Comparison of ENCODE assay signal across 1 cellular context in the genomic region with DNA sequence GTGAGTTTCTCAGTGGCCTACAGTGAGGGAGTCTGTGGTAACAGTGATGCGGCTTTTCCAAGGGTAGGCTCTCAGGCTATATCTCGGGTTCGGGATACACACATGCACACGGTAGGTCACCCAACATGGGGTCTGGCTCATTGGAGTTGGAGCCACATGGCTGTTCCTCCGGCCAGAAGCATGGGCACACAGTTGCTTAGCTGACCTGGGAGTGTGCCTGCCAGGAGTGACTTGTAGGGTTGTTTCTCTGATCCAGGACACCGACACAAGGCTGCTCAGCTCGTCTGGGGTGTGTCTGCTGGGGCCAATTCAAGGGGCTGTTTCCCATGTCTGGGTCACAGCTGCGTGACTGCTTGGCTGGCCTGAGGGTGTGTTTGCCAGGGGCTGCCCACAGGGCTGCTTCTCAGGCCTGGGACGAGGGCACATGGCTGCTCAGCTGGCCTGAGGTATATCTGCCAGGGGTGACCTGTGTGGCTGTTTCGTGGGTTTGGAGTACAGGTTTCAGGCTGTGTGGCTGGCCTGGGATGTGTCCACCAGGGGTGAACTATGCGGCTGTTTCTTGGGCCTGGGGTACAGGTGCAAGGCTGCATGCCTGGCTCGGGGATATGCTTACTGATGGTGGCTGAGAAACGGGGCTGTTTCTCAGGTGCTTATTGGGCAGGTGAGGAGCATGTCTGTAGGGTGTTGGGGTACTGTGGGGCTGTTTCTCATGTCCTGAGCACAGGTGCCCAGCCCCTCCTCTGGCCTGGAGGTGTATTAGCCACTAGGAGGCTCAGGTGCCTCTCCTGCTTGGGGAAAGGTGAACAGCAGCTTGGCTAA.
TF ChIP-seq lines count a peak whose summit lies in the region.

No MANE protein-coding gene starts in this region.

TF ChIP-seq in WTC11, 78 proteins besides CTCF, POLR2A, EP300 and RAD21 (continued from another document):
- TF ChIP-seq, protein P1, sequence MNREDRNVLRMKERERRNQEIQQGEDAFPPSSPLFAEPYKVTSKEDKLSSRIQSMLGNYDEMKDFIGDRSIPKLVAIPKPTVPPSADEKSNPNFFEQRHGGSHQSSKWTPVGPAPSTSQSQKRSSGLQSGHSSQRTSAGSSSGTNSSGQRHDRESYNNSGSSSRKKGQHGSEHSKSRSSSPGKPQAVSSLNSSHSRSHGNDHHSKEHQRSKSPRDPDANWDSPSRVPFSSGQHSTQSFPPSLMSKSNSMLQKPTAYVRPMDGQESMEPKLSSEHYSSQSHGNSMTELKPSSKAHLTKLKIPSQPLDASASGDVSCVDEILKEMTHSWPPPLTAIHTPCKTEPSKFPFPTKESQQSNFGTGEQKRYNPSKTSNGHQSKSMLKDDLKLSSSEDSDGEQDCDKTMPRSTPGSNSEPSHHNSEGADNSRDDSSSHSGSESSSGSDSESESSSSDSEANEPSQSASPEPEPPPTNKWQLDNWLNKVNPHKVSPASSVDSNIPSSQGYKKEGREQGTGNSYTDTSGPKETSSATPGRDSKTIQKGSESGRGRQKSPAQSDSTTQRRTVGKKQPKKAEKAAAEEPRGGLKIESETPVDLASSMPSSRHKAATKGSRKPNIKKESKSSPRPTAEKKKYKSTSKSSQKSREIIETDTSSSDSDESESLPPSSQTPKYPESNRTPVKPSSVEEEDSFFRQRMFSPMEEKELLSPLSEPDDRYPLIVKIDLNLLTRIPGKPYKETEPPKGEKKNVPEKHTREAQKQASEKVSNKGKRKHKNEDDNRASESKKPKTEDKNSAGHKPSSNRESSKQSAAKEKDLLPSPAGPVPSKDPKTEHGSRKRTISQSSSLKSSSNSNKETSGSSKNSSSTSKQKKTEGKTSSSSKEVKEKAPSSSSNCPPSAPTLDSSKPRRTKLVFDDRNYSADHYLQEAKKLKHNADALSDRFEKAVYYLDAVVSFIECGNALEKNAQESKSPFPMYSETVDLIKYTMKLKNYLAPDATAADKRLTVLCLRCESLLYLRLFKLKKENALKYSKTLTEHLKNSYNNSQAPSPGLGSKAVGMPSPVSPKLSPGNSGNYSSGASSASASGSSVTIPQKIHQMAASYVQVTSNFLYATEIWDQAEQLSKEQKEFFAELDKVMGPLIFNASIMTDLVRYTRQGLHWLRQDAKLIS (CRISPR knock-in tag; IDR thresholded peaks at IDR 0.05; ENCODE audit: borderline replicate concordance), result no peak
- TF ChIP-seq, protein P2, sequence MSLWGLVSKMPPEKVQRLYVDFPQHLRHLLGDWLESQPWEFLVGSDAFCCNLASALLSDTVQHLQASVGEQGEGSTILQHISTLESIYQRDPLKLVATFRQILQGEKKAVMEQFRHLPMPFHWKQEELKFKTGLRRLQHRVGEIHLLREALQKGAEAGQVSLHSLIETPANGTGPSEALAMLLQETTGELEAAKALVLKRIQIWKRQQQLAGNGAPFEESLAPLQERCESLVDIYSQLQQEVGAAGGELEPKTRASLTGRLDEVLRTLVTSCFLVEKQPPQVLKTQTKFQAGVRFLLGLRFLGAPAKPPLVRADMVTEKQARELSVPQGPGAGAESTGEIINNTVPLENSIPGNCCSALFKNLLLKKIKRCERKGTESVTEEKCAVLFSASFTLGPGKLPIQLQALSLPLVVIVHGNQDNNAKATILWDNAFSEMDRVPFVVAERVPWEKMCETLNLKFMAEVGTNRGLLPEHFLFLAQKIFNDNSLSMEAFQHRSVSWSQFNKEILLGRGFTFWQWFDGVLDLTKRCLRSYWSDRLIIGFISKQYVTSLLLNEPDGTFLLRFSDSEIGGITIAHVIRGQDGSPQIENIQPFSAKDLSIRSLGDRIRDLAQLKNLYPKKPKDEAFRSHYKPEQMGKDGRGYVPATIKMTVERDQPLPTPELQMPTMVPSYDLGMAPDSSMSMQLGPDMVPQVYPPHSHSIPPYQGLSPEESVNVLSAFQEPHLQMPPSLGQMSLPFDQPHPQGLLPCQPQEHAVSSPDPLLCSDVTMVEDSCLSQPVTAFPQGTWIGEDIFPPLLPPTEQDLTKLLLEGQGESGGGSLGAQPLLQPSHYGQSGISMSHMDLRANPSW (CRISPR knock-in tag; conservative IDR thresholded peaks at IDR 0.05; ENCODE audit: low read depth), result no peak
- TF ChIP-seq, protein P3, sequence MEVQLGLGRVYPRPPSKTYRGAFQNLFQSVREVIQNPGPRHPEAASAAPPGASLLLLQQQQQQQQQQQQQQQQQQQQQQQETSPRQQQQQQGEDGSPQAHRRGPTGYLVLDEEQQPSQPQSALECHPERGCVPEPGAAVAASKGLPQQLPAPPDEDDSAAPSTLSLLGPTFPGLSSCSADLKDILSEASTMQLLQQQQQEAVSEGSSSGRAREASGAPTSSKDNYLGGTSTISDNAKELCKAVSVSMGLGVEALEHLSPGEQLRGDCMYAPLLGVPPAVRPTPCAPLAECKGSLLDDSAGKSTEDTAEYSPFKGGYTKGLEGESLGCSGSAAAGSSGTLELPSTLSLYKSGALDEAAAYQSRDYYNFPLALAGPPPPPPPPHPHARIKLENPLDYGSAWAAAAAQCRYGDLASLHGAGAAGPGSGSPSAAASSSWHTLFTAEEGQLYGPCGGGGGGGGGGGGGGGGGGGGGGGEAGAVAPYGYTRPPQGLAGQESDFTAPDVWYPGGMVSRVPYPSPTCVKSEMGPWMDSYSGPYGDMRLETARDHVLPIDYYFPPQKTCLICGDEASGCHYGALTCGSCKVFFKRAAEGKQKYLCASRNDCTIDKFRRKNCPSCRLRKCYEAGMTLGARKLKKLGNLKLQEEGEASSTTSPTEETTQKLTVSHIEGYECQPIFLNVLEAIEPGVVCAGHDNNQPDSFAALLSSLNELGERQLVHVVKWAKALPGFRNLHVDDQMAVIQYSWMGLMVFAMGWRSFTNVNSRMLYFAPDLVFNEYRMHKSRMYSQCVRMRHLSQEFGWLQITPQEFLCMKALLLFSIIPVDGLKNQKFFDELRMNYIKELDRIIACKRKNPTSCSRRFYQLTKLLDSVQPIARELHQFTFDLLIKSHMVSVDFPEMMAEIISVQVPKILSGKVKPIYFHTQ (CRISPR knock-in tag; IDR thresholded peaks at IDR 0.05), result no peak
